Comparison of ENCODE assay signal across 12 cellular contexts in the genomic region with DNA sequence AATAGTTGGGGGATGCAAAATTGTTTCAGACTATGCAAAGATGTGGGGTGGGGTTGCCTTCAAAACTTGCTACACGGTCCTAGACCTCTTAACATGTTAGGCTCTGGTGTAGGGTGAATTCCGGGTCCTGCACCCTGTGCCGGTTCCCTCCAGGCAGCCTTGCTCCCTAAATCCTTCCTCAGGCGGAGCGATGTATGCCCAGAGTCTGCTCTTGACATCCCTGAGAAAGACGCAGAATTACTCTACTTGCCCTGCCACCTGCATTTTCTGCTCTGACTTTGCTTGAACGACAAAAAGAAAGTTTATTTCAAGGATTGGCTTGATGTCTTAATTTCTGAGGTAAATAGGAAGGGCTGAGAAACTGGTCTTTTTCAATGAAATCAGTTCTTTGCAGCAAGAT. TPM values are rescaled to one million over a fixed set of nuclear protein-coding genes. Genes with fewer than 3 reads are reported as not detected.
DNase-seq lines count a peak whose midpoint lies in the region; ATAC-seq and TF ChIP-seq lines count a peak whose summit lies in the region.
"Had no signal": no experiment of that assay in that cellular context is flagged by ENCODE, and none has a peak within 500 bp of the region (broad histone marks: within the 10 kb centered on the region; RNA-seq: fewer than 3 reads in every experiment).

No MANE protein-coding gene starts in this region.

- peaks cover 16% of the 10 kb centered on the region for H3K4me1 Mint-ChIP-seq in activated naive CD8-positive, alpha-beta T cell treated with anti-CD3 and anti-CD28 coated beads, Interleukin-2, amount 10 ng/mL, durations not matched to agents 7 days and 5 days
- H3K4me1 Mint-ChIP-seq in mesothelial cell of epicardium: peaks cover 2% of the 10 kb centered on the region

- no peak for TF ChIP-seq POLR2A in heart left ventricle (IDR thresholded peaks at IDR 0.05)
- no peak for TF ChIP-seq POLR2A in testis (IDR thresholded peaks at IDR 0.05)

- no peaks in the 10 kb centered on the region for H3K36me3 Mint-ChIP-seq in activated naive CD8-positive, alpha-beta T cell treated with anti-CD3 and anti-CD28 coated beads, Interleukin-2, amount 10 ng/mL, durations not matched to agents 7 days and 5 days
- no peaks in the 10 kb centered on the region for H3K36me3 Mint-ChIP-seq in mesothelial cell of epicardium

- H3K9me3 ChIP-seq in heart left ventricle (no peaks in the 10 kb centered on the region), testis (no peaks in the 10 kb centered on the region)
- H3K9me3 ChIP-seq: prostate gland had no signal

- DNase-seq in heart left ventricle: no peak
- DNase-seq in cardiac septum (ENCODE audit: low spot score): no peak
- DNase-seq in activated naive CD8-positive, alpha-beta T cell treated with anti-CD3 and anti-CD28 coated beads, Interleukin-2, amount 10 ng/mL, durations not matched to agents 7 days and 5 days: no peak
- DNase-seq in mesothelial cell of epicardium (ENCODE audit: low spot score in 2 of 2, unreplicated experiment in 2 of 2): no peak
- no peak for DNase-seq in testis
- no peak for DNase-seq in COLO829 (ENCODE audit: low spot score)
- no peak for DNase-seq in nucleus accumbens (lab: John Stamatoyannopoulos, UW)
- DNase-seq: DND-41, islet precursor cell, MM.1S had no signal

- H3K9me3 Mint-ChIP-seq in activated naive CD8-positive, alpha-beta T cell treated with anti-CD3 and anti-CD28 coated beads, Interleukin-2, amount 10 ng/mL, durations not matched to agents 7 days and 5 days: no peaks in the 10 kb centered on the region
- no peaks in the 10 kb centered on the region for H3K9me3 Mint-ChIP-seq in mesothelial cell of epicardium

- peaks cover 0 to 46% (median 20%) of the 10 kb centered on the region in 9 donors for H3K27me3 ChIP-seq in heart left ventricle
- H3K27me3 ChIP-seq in testis: no peaks in the 10 kb centered on the region

- 70 to 82% (median 80%) methylated on average over 6 to 7 of the region's 7 CpGs for WGBS in heart left ventricle, 4 donors
- WGBS in testis, 2 donors: 56 to 68% methylated on average over 7 of the region's 7 CpGs

- H3K4me3 Mint-ChIP-seq in activated naive CD8-positive, alpha-beta T cell treated with anti-CD3 and anti-CD28 coated beads, Interleukin-2, amount 10 ng/mL, durations not matched to agents 7 days and 5 days: peak overlapping the region; percentile 41
- H3K4me3 Mint-ChIP-seq in mesothelial cell of epicardium: peak overlapping the region; percentile 60

- ATAC-seq in heart left ventricle: peak in 1 of 4 donors; percentile 15
- ATAC-seq in activated naive CD8-positive, alpha-beta T cell treated with anti-CD3 and anti-CD28 coated beads, Interleukin-2, amount 10 ng/mL, durations not matched to agents 7 days and 5 days (ENCODE audit: low read depth): no peak
- no peak for ATAC-seq in HG02938 (IDR thresholded peaks at IDR 0.05; ENCODE audit: unreplicated experiment)

- H3K27ac ChIP-seq in heart left ventricle (peak overlapping the region in 11 of 12 donors; percentile 20 to 84 (median 47)), testis (no peak overlapping the region)
- H3K27ac ChIP-seq: prostate gland had no signal

- peaks cover 0 to 3% (median 0%) of the 10 kb centered on the region in 9 donors for H3K36me3 ChIP-seq in heart left ventricle
- H3K36me3 ChIP-seq in testis (ENCODE audit: low read depth, missing control alignments): no peaks in the 10 kb centered on the region
- H3K36me3 ChIP-seq: prostate gland had no signal

- intact Hi-C loops in heart left ventricle (cut with DNase I) (no loop called here), cardiac septum (cut with DNase I) (no loop called here), testis (cut with DNase I; ENCODE audit: low total_unique reads) (no loop called here)

- H3K4me3 ChIP-seq in heart left ventricle (peak overlapping the region in 11 of 12 donors; percentile 28 to 65 (median 59)), testis (peak overlapping the region; percentile 39 to 50)

- POLR2A ChIA-PET in activated naive CD8-positive, alpha-beta T cell treated with anti-CD3 and anti-CD28 coated beads, Interleukin-2, amount 10 ng/mL, durations not matched to agents 7 days and 5 days (lab: Charles Lee): interaction anchor here (1.4 kb wide), 1 partner anchor 45 kb away, joined by 3 read pairs; the partner anchor contains the start of gene MTX3

- H3K4me1 ChIP-seq in heart left ventricle (peaks cover 0 to 12% (median 0%) of the 10 kb centered on the region in 12 donors), testis (no peaks in the 10 kb centered on the region)
- H3K4me1 ChIP-seq: prostate gland had no signal

- H3K27me3 Mint-ChIP-seq in activated naive CD8-positive, alpha-beta T cell treated with anti-CD3 and anti-CD28 coated beads, Interleukin-2, amount 10 ng/mL, durations not matched to agents 7 days and 5 days: peaks cover 51% of the 10 kb centered on the region
- peaks cover 77% of the 10 kb centered on the region for H3K27me3 Mint-ChIP-seq in mesothelial cell of epicardium (ENCODE audit: low read depth)

- H3K27ac Mint-ChIP-seq in activated naive CD8-positive, alpha-beta T cell treated with anti-CD3 and anti-CD28 coated beads, Interleukin-2, amount 10 ng/mL, durations not matched to agents 7 days and 5 days: no peak overlapping the region
- H3K27ac Mint-ChIP-seq in mesothelial cell of epicardium: no peak overlapping the region

- TF ChIP-seq CTCF in heart left ventricle (IDR thresholded peaks at IDR 0.05): no peak
- no peak for TF ChIP-seq CTCF in mesothelial cell of epicardium (IDR thresholded peaks at IDR 0.05; ENCODE audit: unreplicated experiment)
- no peak for TF ChIP-seq CTCF in testis (IDR thresholded peaks at IDR 0.05)

RNA-seq across cellular contexts. Expression of gene THBS4, which starts 0.7 kb away (rescaled TPM):
- 100 to 1,000 TPM in 4 of 9 donors, 10 to 100 TPM in 5; 46.1 to 266 (median 79.9) TPM for total RNA-seq in heart left ventricle
- 10 to 100 TPM; 38.6 to 46.2 TPM for polyA plus RNA-seq in heart left ventricle
- 464 TPM for total RNA-seq in cardiac septum
- total RNA-seq in activated naive CD8-positive, alpha-beta T cell treated with anti-CD3 and anti-CD28 coated beads, Interleukin-2, amount 10 ng/mL, durations not matched to agents 7 days and 5 days: under 1 TPM; 0.47 to 0.57 TPM
- total RNA-seq in mesothelial cell of epicardium: 15.6 to 17.3 TPM (median 17.1 TPM) in 3 replicates
- 10 to 100 TPM; 14.1 to 18.3 TPM for total RNA-seq in testis
- 62.5 TPM for polyA plus RNA-seq in testis (ENCODE audit: insufficient read depth, low read depth, low replicate concordance)

RNA-seq across cellular contexts. Expression of gene MTX3, which starts 44.8 kb away (rescaled TPM):
- 10 to 100 TPM in 7 of 9 donors, 1 to 10 TPM in 2; 6.2 to 14.4 (median 12.1) TPM for total RNA-seq in heart left ventricle
- polyA plus RNA-seq in heart left ventricle: 1 to 10 TPM; 4.2 to 9.0 TPM
- total RNA-seq in cardiac septum: 15.9 TPM
- 10 to 100 TPM; 17.2 to 17.6 TPM for total RNA-seq in activated naive CD8-positive, alpha-beta T cell treated with anti-CD3 and anti-CD28 coated beads, Interleukin-2, amount 10 ng/mL, durations not matched to agents 7 days and 5 days
- total RNA-seq in mesothelial cell of epicardium: 28.4 to 32.7 TPM (median 29.9 TPM) in 3 replicates
- total RNA-seq in testis: 10 to 100 TPM; 17.5 to 19.4 TPM
- polyA plus RNA-seq in testis (ENCODE audit: insufficient read depth, low read depth, low replicate concordance): 8.7 TPM

Comparison
In these comparisons a context has a peak if more than half of its experiments do, and no peak if none do; other contexts are left out.
1. H3K27ac ChIP-seq: peak in heart left ventricle (11 of 12); none in testis (0 of 2).
2. RNA of gene THBS4, which starts 0.7 kb away (total RNA-seq): 464 TPM in cardiac septum (single experiment), 46.1 to 266 TPM in heart left ventricle, 14.1 to 18.3 TPM in testis and 15.6 to 17.3 TPM in mesothelial cell of epicardium; 0.47 to 0.57 TPM in activated naive CD8-positive, alpha-beta T cell treated with anti-CD3 and anti-CD28 coated beads, Interleukin-2, amount 10 ng/mL, durations not matched to agents 7 days and 5 days; every median in the first group is over 4 times any median in the second.